2 cellular contexts compared by ENCODE assay signal in genomic region chr9:98180996-98181395, GRCh38.
TF ChIP-seq lines count a peak whose summit lies in the region.

No MANE protein-coding gene starts in this region.

TF ChIP-seq in HepG2, 621 proteins besides CTCF, POLR2A, EP300 and RAD21:
- no peak for TF ChIP-seq EED (CRISPR knock-in tag; IDR thresholded peaks at IDR 0.05)
- TF ChIP-seq YEATS4 (CRISPR knock-in tag; IDR thresholded peaks at IDR 0.05; ENCODE audit: borderline replicate concordance) = no peak
- TF ChIP-seq ETV5 (CRISPR knock-in tag; IDR thresholded peaks at IDR 0.05; ENCODE audit: borderline replicate concordance) = no peak
- no peak for TF ChIP-seq E2F1 (CRISPR knock-in tag; IDR thresholded peaks at IDR 0.05)
- TF ChIP-seq ZNF224 (CRISPR knock-in tag; IDR thresholded peaks at IDR 0.05) = no peak
- no peak for TF ChIP-seq ZNF180 (CRISPR knock-in tag; IDR thresholded peaks at IDR 0.05; ENCODE audit: borderline replicate concordance, low read depth)

TF ChIP-seq in K562, 482 proteins besides CTCF, POLR2A, EP300 and RAD21:
- TF ChIP-seq ZNF12 (CRISPR knock-in tag; IDR thresholded peaks at IDR 0.05) (no peak), NFYB (IDR thresholded peaks at IDR 0.05; ENCODE audit: extremely low read depth, insufficient read length) (no peak), MAFK (IDR thresholded peaks at IDR 0.05; ENCODE audit: low read length) (no peak), THRA (IDR thresholded peaks at IDR 0.05) (no peak), ZNF561 (CRISPR knock-in tag; conservative IDR thresholded peaks at IDR 0.05) (no peak), FOXA3 (CRISPR knock-in tag; conservative IDR thresholded peaks at IDR 0.05 in 1 of 2, IDR thresholded peaks at IDR 0.05 in 1 of 2) (no peak), ZKSCAN1 (IDR thresholded peaks at IDR 0.05; ENCODE audit: low read depth, low read length) (no peak), MXD1 (CRISPR knock-in tag; IDR thresholded peaks at IDR 0.05; ENCODE audit: borderline replicate concordance, poor library complexity, severe bottlenecking) (no peak), DIDO1 (tag; IDR thresholded peaks at IDR 0.05; ENCODE audit: low read depth) (no peak), CGGBP1 (CRISPR knock-in tag; IDR thresholded peaks at IDR 0.05) (no peak), L3MBTL2 (IDR thresholded peaks at IDR 0.05) (no peak), E2F5 (CRISPR knock-in tag; IDR thresholded peaks at IDR 0.05) (no peak), NFXL1 (CRISPR knock-in tag; IDR thresholded peaks at IDR 0.05) (no peak)
